In the genomic region with DNA sequence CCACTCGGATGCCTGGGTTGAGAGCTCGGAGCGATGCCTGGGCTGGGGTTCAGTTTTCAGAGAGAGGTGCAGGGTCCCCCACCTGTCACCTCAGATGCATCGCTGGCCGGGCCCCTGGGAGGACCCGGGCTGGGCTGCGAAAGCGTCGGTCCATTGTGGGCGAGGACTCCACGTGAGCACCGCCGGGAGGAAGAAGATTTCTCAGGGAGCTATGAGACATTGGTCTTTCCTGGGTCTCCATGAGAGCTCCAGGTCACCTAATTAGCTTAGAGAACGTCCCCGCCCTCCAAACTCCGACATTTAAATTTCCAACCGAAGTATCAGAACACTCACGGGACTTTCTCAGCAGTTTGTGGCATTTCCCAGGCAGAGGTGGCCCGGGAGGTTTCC, we compare ENCODE assay signal across 1 cellular context.
TF ChIP-seq lines count a peak whose summit lies in the region.

No MANE protein-coding gene starts in this region.

TF ChIP-seq in GM23338, 12 proteins besides CTCF, POLR2A, EP300 and RAD21 (continued from another document):
- TF ChIP-seq, protein P1, sequence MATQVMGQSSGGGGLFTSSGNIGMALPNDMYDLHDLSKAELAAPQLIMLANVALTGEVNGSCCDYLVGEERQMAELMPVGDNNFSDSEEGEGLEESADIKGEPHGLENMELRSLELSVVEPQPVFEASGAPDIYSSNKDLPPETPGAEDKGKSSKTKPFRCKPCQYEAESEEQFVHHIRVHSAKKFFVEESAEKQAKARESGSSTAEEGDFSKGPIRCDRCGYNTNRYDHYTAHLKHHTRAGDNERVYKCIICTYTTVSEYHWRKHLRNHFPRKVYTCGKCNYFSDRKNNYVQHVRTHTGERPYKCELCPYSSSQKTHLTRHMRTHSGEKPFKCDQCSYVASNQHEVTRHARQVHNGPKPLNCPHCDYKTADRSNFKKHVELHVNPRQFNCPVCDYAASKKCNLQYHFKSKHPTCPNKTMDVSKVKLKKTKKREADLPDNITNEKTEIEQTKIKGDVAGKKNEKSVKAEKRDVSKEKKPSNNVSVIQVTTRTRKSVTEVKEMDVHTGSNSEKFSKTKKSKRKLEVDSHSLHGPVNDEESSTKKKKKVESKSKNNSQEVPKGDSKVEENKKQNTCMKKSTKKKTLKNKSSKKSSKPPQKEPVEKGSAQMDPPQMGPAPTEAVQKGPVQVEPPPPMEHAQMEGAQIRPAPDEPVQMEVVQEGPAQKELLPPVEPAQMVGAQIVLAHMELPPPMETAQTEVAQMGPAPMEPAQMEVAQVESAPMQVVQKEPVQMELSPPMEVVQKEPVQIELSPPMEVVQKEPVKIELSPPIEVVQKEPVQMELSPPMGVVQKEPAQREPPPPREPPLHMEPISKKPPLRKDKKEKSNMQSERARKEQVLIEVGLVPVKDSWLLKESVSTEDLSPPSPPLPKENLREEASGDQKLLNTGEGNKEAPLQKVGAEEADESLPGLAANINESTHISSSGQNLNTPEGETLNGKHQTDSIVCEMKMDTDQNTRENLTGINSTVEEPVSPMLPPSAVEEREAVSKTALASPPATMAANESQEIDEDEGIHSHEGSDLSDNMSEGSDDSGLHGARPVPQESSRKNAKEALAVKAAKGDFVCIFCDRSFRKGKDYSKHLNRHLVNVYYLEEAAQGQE (IDR thresholded peaks at IDR 0.05; ENCODE audit: unreplicated experiment) = no peak
- no peak for TF ChIP-seq ZNF331 (CRISPR knock-in tag; IDR thresholded peaks at IDR 0.05; ENCODE audit: low read depth)
